12 cellular contexts compared by ENCODE assay signal in the genomic region with DNA sequence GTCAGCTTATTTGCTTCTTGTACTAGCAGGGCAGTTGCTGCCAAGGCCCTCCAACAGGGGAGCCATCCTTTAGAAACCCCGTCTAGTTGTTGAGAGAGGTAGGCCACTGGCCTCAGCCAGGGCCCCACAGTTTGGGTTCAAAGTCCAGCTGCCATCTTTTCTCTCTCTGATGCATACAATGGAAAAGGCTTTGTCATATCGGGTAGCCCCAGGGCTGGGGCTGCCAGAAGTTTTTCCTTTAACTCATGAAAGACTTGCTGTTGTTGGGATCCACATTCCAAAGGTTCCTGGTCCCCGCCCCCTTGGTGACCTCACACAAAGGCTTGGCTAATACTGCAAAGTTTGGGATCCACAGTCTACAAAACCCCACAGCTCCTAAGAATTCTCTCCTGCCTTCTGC. TPM values are rescaled to one million over a fixed set of nuclear protein-coding genes. Genes with fewer than 3 reads are reported as not detected.
A peak's percentile ranks its signal among the peaks of the same experiment; 100 is the strongest.
DNase-seq lines count a peak whose midpoint lies in the region; ATAC-seq, FAIRE-seq and TF ChIP-seq lines count a peak whose summit lies in the region.
"Not testable (repeated sequence)": the region's sequence is repeated elsewhere in the genome, so short reads cannot be mapped to it uniquely, and the experiment has no call there.
"Had no signal": no experiment of that assay in that cellular context is flagged by ENCODE, and none has a peak within 500 bp of the region (broad histone marks: within the 10 kb centered on the region; RNA-seq: fewer than 3 reads in every experiment).

No MANE protein-coding gene starts in this region.

- not testable (repeated sequence) for TF ChIP-seq POLR2A in A549 (IDR thresholded peaks at IDR 0.05; ENCODE audit: low read length)

- H3K36me3 Mint-ChIP-seq in GM23338 (ENCODE audit: low read depth); WTC11; endodermal cell (ENCODE audit: low read depth); neural crest cell (ENCODE audit: low read depth); type B pancreatic cell: not testable (repeated sequence)

- H3K79me2 ChIP-seq in GM23338 (replicated peaks; ENCODE audit: insufficient read depth) = not testable (repeated sequence)

- TF ChIP-seq RAD21 in A549 (conservative IDR thresholded peaks at IDR 0.05 in 1 of 2, IDR thresholded peaks at IDR 0.05 in 1 of 2) = not testable (repeated sequence)

- ATAC-seq in A549, GM23338, WTC11: not testable (repeated sequence)

- H3K4me3 Mint-ChIP-seq in GM23338, WTC11, neural crest cell, type B pancreatic cell: not testable (repeated sequence)
- peak overlapping the region; percentile 38 for H3K4me3 Mint-ChIP-seq in endodermal cell

- not testable (repeated sequence) for FAIRE-seq in A549 (lab: Jason Lieb, UNC)

- DNase-seq in A549 (ENCODE audit: low read depth in 1 of 2, low spot score in 1 of 2) (peak in 1 of 2 experiments; percentile 26), GM23338 (ENCODE audit: low spot score) (peak; percentile 46), M059J (ENCODE audit: low read depth) (peak; percentile 16), WTC11 (ENCODE audit: low spot score) (peak; percentile 61), endodermal cell (peak; percentile 76), left kidney (ENCODE audit: low read depth, low spot score) (peak; percentile 49), neural crest cell (ENCODE audit: low read depth, low spot score) (peak; percentile 28)
- not testable (repeated sequence) for DNase-seq in type B pancreatic cell (ENCODE audit: extremely low spot score, unreplicated experiment)

- TF ChIP-seq CTCF in A549 (IDR thresholded peaks at IDR 0.05); GM23338 (conservative IDR thresholded peaks at IDR 0.05; ENCODE audit: low read depth in 2 of 2); WTC11 (IDR thresholded peaks at IDR 0.05); endodermal cell (conservative IDR thresholded peaks at IDR 0.05); neural crest cell (conservative IDR thresholded peaks at IDR 0.05); type B pancreatic cell (conservative IDR thresholded peaks at IDR 0.05): not testable (repeated sequence)

- not testable (repeated sequence) for H2AFZ ChIP-seq in GM23338

- H3F3A ChIP-seq in GM23338 (replicated peaks; ENCODE audit: low read depth) = not testable (repeated sequence)

- not testable (repeated sequence) for H3K27me3 Mint-ChIP-seq in GM23338 (ENCODE audit: insufficient read depth, low read depth, poor library complexity); WTC11 (ENCODE audit: low read depth); endodermal cell (ENCODE audit: insufficient read depth); neural crest cell (ENCODE audit: low read depth); type B pancreatic cell

- not testable (repeated sequence) for H3K9me2 ChIP-seq in GM23338 (ENCODE audit: insufficient read depth)

- 31% methylated on average over 3 of the region's 3 CpGs for whole genome bisulfite sequencing in A549 (ENCODE audit: missing lambda C conversion rate)
- 46 to 76% methylated on average over 2 to 3 of the region's 3 CpGs for WGBS in endodermal cell (ENCODE audit: insufficient coverage in 1 of 2, insufficient read length in 1 of 2), 2 experiments

- H3K36me3 ChIP-seq in GM23338 (ENCODE audit: insufficient read depth); endodermal cell (ENCODE audit: control insufficient read depth, insufficient read depth, low read length): not testable (repeated sequence)

- CTCF ChIA-PET in A549 (lab: Yijun Ruan, JAX) = interaction anchor here (1.5 kb wide), 1 partner anchor 99 kb away, joined by 6 read pairs; a partner anchor contains a TSS
- CTCF ChIA-PET in WTC11 (lab: Charles Lee) = interaction anchor here (1.6 kb wide), 1 partner anchor 98 kb away, joined by 3 read pairs; no protein-coding TSS in a partner anchor

- not testable (repeated sequence) for H3K27ac Mint-ChIP-seq in GM23338, WTC11
- H3K27ac Mint-ChIP-seq in endodermal cell = peak overlapping the region; percentile 97
- H3K27ac Mint-ChIP-seq in neural crest cell (ENCODE audit: unreplicated experiment) = peak overlapping the region; percentile 75
- peak overlapping the region; percentile 67 for H3K27ac Mint-ChIP-seq in type B pancreatic cell

- POLR2A ChIA-PET in A549 (lab: Yijun Ruan, JAX); WTC11 (lab: Charles Lee): not testable (repeated sequence)

- H4K20me1 ChIP-seq in GM23338 (replicated peaks; ENCODE audit: insufficient read depth) = not testable (repeated sequence)

- H3K9ac ChIP-seq in endodermal cell (ENCODE audit: extremely low read depth, low read length, poor library complexity, severe bottlenecking) = peak overlapping the region; percentile 20

- H3K27me3 ChIP-seq in GM23338 (ENCODE audit: insufficient read depth); endodermal cell (ENCODE audit: control insufficient read depth, insufficient read depth, low read length, poor library complexity, severe bottlenecking): not testable (repeated sequence)

- H3K9me3 Mint-ChIP-seq in GM23338, WTC11, endodermal cell, neural crest cell, type B pancreatic cell: not testable (repeated sequence)

- H3K4me2 ChIP-seq in A549 = peak overlapping the region; percentile 32; the same call in 1 of the 3 replicates
- not testable (repeated sequence) for H3K4me2 ChIP-seq in GM23338

- H3K4me1 Mint-ChIP-seq in GM23338 (peaks cover 29% of the 10 kb centered on the region), WTC11 (peaks cover 43% of the 10 kb centered on the region), endodermal cell (peaks cover 44% of the 10 kb centered on the region), neural crest cell (peaks cover 35% of the 10 kb centered on the region), type B pancreatic cell (ENCODE audit: unreplicated experiment) (peaks cover 30% of the 10 kb centered on the region)

- H3K4me3 ChIP-seq in A549; GM23338; endodermal cell (ENCODE audit: low read length): not testable (repeated sequence)

- H3K27ac ChIP-seq in A549; GM23338 (ENCODE audit: low read depth): not testable (repeated sequence)
- peak overlapping the region; percentile 75 for H3K27ac ChIP-seq in endodermal cell (ENCODE audit: low read depth, low read length)

- not testable (repeated sequence) for H3K4me1 ChIP-seq in A549; GM23338 (ENCODE audit: insufficient read depth); endodermal cell (ENCODE audit: control insufficient read depth, insufficient read depth, low read length)

- not testable (repeated sequence) for TF ChIP-seq EP300 in A549 (IDR thresholded peaks at IDR 0.05)

- not testable (repeated sequence) for H3K9me3 ChIP-seq in A549; endodermal cell (ENCODE audit: control insufficient read depth, low read length)

RNA-seq across cellular contexts. Expression of a gene that starts 53.8 kb away (rescaled TPM):
- not detected in 2 replicates for polyA plus RNA-seq in A549 (2011; rRNA removed)
- polyA plus RNA-seq in A549 (2012; cell fraction: cytosol; rRNA removed) = 0.01 TPM in 1 of 2 replicates, not detected in the other
- not detected in 2 replicates for polyA plus RNA-seq in A549 (2012; cell fraction: nucleus; rRNA removed)
- polyA plus RNA-seq in A549 (2017; fragmentation: RNase III; extraction: RNeasy Plus Mini Kit Qiagen cat#74134 plus additional on column Dnase treatment) = not detected in 3 replicates
- polyA minus RNA-seq in A549 (2011; rRNA and poly(A)+ RNA removed) = not detected in 2 replicates
- total RNA-seq in GM23338 (2014; rRNA removed; shearing (Covaris generic)) = not detected in 2 replicates
- polyA plus RNA-seq in GM23338 (2016; fragmentation: Nextera tagmentation; extraction: Ambion mirVana) = not detected in 2 replicates
- not detected in 2 replicates for total RNA-seq in M059J (2014; rRNA removed; shearing (Covaris generic))
- total RNA-seq in WTC11 (2021) = 0.13 to 0.30 TPM (median 0.30 TPM) in 3 replicates
- not detected for total RNA-seq in endodermal cell
- not detected for polyA plus RNA-seq in endodermal cell (2013, experiment 1 of 2)
- polyA plus RNA-seq in endodermal cell (2013, experiment 2 of 2) = not detected
- total RNA-seq in neural crest cell = not detected in 2 replicates
- 4.8 and 9.4 TPM in 2 replicates for total RNA-seq in type B pancreatic cell (ENCODE audit: low replicate concordance)
- total RNA-seq: CD4-positive, alpha-beta memory T cell; H1; K562; LHCN-M2 had no signal
- polyA plus RNA-seq: CD4-positive, alpha-beta memory T cell; H1; K562 had no signal
